11 cellular contexts compared by ENCODE assay signal in the genomic region with DNA sequence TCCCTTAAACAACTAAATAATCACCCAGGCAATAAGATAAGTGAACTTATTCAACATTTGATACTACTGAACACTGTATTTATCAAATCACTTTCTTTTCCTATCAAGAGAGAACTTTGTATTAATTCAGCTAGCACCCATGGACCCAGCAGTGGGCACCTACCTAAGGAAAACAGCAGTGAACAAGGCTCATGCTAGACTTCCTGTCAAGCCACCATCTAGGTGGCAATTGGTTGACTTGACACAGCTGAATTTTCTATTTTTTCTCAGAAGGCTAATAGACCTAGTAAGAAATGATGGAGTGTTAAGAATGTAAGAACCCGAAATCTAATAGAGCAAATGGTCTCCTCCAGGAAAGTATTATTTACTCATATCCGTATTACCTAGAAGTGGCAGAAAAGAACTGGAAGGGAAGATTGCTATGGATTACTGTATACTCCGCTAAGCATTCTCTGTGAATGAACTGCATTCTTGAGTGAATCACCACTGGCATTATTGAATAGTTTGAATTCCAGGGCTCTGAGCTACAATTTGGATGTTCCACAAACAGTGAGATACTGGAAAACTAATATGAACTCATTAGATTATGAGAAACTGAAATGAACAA.
DNase-seq lines count a peak whose midpoint lies in the region; ATAC-seq, FAIRE-seq and TF ChIP-seq lines count a peak whose summit lies in the region.
"Had no signal": no experiment of that assay in that cellular context is flagged by ENCODE, and none has a peak within 500 bp of the region (broad histone marks: within the 10 kb centered on the region; RNA-seq: fewer than 3 reads in every experiment).

No MANE protein-coding gene starts in this region.

- DNase-seq in cardiac muscle cell (ENCODE audit: low read depth in 1 of 2, low spot score in 1 of 2) (peak; percentile 5 to 89), Right ventricle myocardium inferior (ENCODE audit: missing footprints) (no peak), astrocyte of the hippocampus (ENCODE audit: low read depth, low spot score) (peak; percentile 88), keratinocyte (ENCODE audit: low read depth, low spot score) (no peak), urothelium cell line (ENCODE audit: low spot score) (peak; percentile 4), NCI-H748 (lab: John Stamatoyannopoulos, UW; ENCODE audit: unreplicated experiment) (no peak)
- DNase-seq: effector CD8-positive, alpha-beta T cell; NCI-H2029 treated with DMSO at 0.1 percent for 48 hours had no signal

- no peak for TF ChIP-seq CTCF in cardiac muscle cell (IDR thresholded peaks at IDR 0.05; ENCODE audit: low read depth, low read length)
- TF ChIP-seq CTCF in keratinocyte (optimal IDR thresholded peaks at IDR 0.05 in 1 of 3, IDR thresholded peaks at IDR 0.05 in 1 of 3, conservative IDR thresholded peaks at IDR 0.05 in 1 of 3; ENCODE audit: extremely low read depth in 1 of 3, insufficient read depth in 2 of 3, low read length in 3 of 3) = no peak

- no peaks in the 10 kb centered on the region for H3K27me3 ChIP-seq in cardiac muscle cell
- H3K27me3 ChIP-seq in keratinocyte (ENCODE audit: control insufficient read depth, extremely low read depth, insufficient read depth, low read length) = no peaks in the 10 kb centered on the region

- H3K27ac ChIP-seq in cardiac muscle cell (no peak overlapping the region), keratinocyte (ENCODE audit: control insufficient read depth, insufficient read depth, low read length) (peak overlapping the region; percentile 84)

- FAIRE-seq in keratinocyte (lab: Jason Lieb, UNC) = peak; percentile 78
- no peak for FAIRE-seq in urothelium cell line (lab: Jason Lieb, UNC)
- FAIRE-seq: A204.1 had no signal

- peaks cover 65% of the 10 kb centered on the region for H3K79me2 ChIP-seq in keratinocyte (ENCODE audit: control insufficient read depth, insufficient read depth, low read length)

- H3K36me3 ChIP-seq in cardiac muscle cell (no peaks in the 10 kb centered on the region), keratinocyte (ENCODE audit: control insufficient read depth in 2 of 2, extremely low read depth in 1 of 2, insufficient read depth in 2 of 2, low read length in 2 of 2) (no peaks in the 10 kb centered on the region)

- H4K20me1 ChIP-seq in keratinocyte (ENCODE audit: control insufficient read depth, extremely low read depth, insufficient read depth, low read length) = no peaks in the 10 kb centered on the region

- dilution Hi-C loops in keratinocyte (cut with MboI; ENCODE audit: extremely low pct_ligation_motif_present, low sequenced_read_pairs) = no loop called here

- no peak overlapping the region for H2AFZ ChIP-seq in keratinocyte (ENCODE audit: control insufficient read depth, low read length)

- no peak for ATAC-seq in Right ventricle myocardium inferior
- ATAC-seq in GM19035 (IDR thresholded peaks at IDR 0.05; ENCODE audit: unreplicated experiment) = no peak
- no peak for ATAC-seq in HG03095 (IDR thresholded peaks at IDR 0.05; ENCODE audit: unreplicated experiment)

- H3K4me3 ChIP-seq in cardiac muscle cell (no peak overlapping the region), keratinocyte (ENCODE audit: control insufficient read depth in 2 of 3, extremely low read depth in 1 of 3, insufficient read depth in 2 of 3, low read depth in 1 of 3, low read length in 3 of 3) (peak overlapping the region in 2 of 3 experiments; percentile 30 to 36)

- H3K9ac ChIP-seq in keratinocyte (ENCODE audit: control insufficient read depth, extremely low read depth, insufficient read depth, low read length) = peak overlapping the region; percentile 35

- peak overlapping the region; percentile 76 for H3K4me2 ChIP-seq in keratinocyte (ENCODE audit: control insufficient read depth, extremely low read depth, insufficient read depth, low read depth, low read length)

- H3K4me1 ChIP-seq in cardiac muscle cell (ENCODE audit: low read depth) (no peaks in the 10 kb centered on the region), keratinocyte (ENCODE audit: control insufficient read depth, extremely low read depth, insufficient read depth, low read length) (peaks cover 51% of the 10 kb centered on the region)

- H3K9me3 ChIP-seq in cardiac muscle cell (ENCODE audit: low read depth) (no peaks in the 10 kb centered on the region), keratinocyte (ENCODE audit: control insufficient read depth, low read depth, low read length) (no peaks in the 10 kb centered on the region)

- intact Hi-C loops in Right ventricle myocardium inferior (cut with DNase I) = no loop called here

- no peaks in the 10 kb centered on the region for H3K9me1 ChIP-seq in keratinocyte (ENCODE audit: control insufficient read depth, extremely low read depth, insufficient read depth, low read length)

Comparison
In these comparisons a context has a peak if more than half of its experiments do, and no peak if none do; other contexts are left out.
1. DNase-seq: peak in cardiac muscle cell (2 of 2), astrocyte of the hippocampus (single experiment) and urothelium cell line (single experiment); none in Right ventricle myocardium inferior (single experiment), keratinocyte (single experiment) and NCI-H748 (single experiment).